ENCODE assay signal across 8 cellular contexts in the genomic region with DNA sequence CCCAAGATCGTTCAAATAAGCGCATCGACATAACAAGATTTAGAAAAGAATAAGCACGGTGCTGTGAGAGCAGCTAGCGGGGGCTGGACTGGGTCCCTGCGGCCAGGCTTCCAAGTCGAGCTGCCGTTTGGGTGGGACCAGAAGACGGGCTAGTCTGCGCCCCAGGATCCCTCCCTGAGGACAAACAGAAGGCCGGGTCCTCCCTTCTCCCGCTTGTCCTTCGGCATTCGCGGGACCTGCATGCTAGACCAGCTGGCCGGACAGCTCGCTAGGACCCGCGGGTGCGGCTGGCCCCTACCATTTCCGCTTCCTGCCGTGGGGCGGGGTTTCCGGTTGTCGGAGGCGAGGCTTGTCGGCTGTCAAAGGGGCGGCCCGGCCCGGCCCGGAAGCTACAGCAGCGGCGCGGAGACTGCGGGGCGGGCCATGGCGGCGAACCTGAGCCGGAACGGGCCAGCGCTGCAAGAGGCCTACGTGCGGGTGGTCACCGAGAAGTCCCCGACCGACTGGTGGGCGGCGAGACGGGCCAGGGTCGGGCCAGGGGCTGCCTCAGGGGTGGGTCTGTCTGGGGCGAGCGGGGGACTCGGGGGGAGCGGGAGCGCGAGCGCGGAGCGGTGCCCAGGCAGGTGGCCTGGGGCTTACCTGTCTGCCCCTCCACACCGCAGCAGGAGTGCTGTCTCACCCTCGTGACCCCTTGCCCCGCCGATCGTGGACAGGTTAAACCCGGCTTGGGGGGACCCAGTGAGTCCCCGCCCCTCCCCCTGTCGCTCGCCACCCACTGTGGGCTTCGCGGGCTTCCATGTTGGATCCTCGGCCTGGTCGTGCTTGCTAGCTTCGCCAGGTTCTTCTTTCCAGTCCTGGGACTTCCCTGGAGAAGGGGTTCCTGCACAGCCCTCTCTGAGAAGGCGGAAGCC. TPM values are rescaled to one million over a fixed set of nuclear protein-coding genes. Genes with fewer than 3 reads are reported as not detected.
DNase-seq lines count a peak whose midpoint lies in the region; ATAC-seq and TF ChIP-seq lines count a peak whose summit lies in the region.

A gene (plus strand): TSS at position 388 of the 911 bp plus-strand sequence. CDS start 36 bp downstream, at position 424.

- H3K9ac ChIP-seq in colonic mucosa (ENCODE audit: low read depth in 2 of 2, low read length in 2 of 2), result peak within 1 kb of the TSS; percentile 93 to 99

- DNase-seq in AG10803 (ENCODE audit: low read depth) (peak; percentile 82), NCI-H510A (lab: John Stamatoyannopoulos, UW) (peak; percentile 68), colonic mucosa (peak; percentile 98), left kidney (ENCODE audit: low read depth, low spot score) (peak; percentile 97)
- DNase-seq in activated CD4-positive, alpha-beta T cell treated with anti-CD3 and anti-CD28 coated beads for 48 hours, result peak; percentile 94
- DNase-seq in stimulated activated CD4-positive, alpha-beta T cell treated with anti-CD3 and anti-CD28 coated beads, Interleukin-1b, Interleukin-23, amount 100 ng/mL, for 48 hours, result peak; percentile 89

- ATAC-seq in GM19023 (IDR thresholded peaks at IDR 0.05; ENCODE audit: unreplicated experiment), result peak; percentile 74
- ATAC-seq in HG03196 (IDR thresholded peaks at IDR 0.05; ENCODE audit: unreplicated experiment), result peak; percentile 66

- H3K9me3 ChIP-seq in colonic mucosa, result no peaks in the 10 kb centered on the region

- H3K4me3 ChIP-seq in AG10803 (ENCODE audit: low read length) (peak within 1 kb of the TSS; percentile 91), colonic mucosa (peak within 1 kb of the TSS; percentile 95)

- TF ChIP-seq CTCF in AG10803 (conservative IDR thresholded peaks at IDR 0.05; ENCODE audit: low read length), result no peak
- no peak for TF ChIP-seq CTCF in colonic mucosa (IDR thresholded peaks at IDR 0.05)

- H3K27me3 ChIP-seq in colonic mucosa, result no peaks in the 10 kb centered on the region

- peak within 1 kb of the TSS; percentile 78 for H3K27ac ChIP-seq in colonic mucosa

- intact Hi-C loops in colonic mucosa (cut with DNase I), result no loop called here

- peaks cover 12% of the 10 kb centered on the region for H3K4me1 ChIP-seq in colonic mucosa

- no peaks in the 10 kb centered on the region for H3K36me3 ChIP-seq in colonic mucosa

RNA-seq across cellular contexts. Expression of the gene that starts here (rescaled TPM):
- 100 to 1,000 TPM in 1 of 2 donors, 10 to 100 TPM in 1; 81.4 to 106 TPM for total RNA-seq in colonic mucosa

Comparison
In these comparisons a context has a peak if more than half of its experiments do, and no peak if none do; other contexts are left out.
1. Peak in every context shown above with its lines: DNase-seq, ATAC-seq, H3K4me3 ChIP-seq and H3K27ac ChIP-seq.